ENCODE assay signal across 37 cellular contexts in genomic region chr19:11747277-11747676, GRCh38. TPM values are rescaled to one million over a fixed set of nuclear protein-coding genes. Genes with fewer than 3 reads are reported as not detected.
A peak's percentile ranks its signal among the peaks of the same experiment; 100 is the strongest.
DNase-seq lines count a peak whose midpoint lies in the region; ATAC-seq, FAIRE-seq and TF ChIP-seq lines count a peak whose summit lies in the region.
"Had no signal": no experiment of that assay in that cellular context is flagged by ENCODE, and none has a peak within 500 bp of the region (broad histone marks: within the 10 kb centered on the region; RNA-seq: fewer than 3 reads in every experiment).

No MANE protein-coding gene starts in this region.

- no peak overlapping the region for H3K9ac ChIP-seq in K562 (ENCODE audit: insufficient read depth in 1 of 2, low read depth in 2 of 2, low read length in 2 of 2)
- H3K9ac ChIP-seq: BLaER1; BLaER1 treated with 17β-estradiol and CSF1 and Interleukin-3, amounts not matched to agents 10 nM and 100 nM had no signal

- POLR2A ChIA-PET in HEK293 (lab: Yijun Ruan, JAX): no interaction called here
- POLR2A ChIA-PET in K562 (lab: Yijun Ruan, JAX): no interaction called here
- POLR2A ChIA-PET in RWPE1 (lab: Yijun Ruan, JAX; ENCODE audit: low non-redundant PET): no interaction called here

- no peak overlapping the region for H3K4me3 ChIP-seq in HEK293 (ENCODE audit: low read depth, low read length)
- no peak overlapping the region for H3K4me3 ChIP-seq in K562
- no peak overlapping the region for H3K4me3 ChIP-seq in esophagus muscularis mucosa
- H3K4me3 ChIP-seq: A549; BLaER1; BLaER1 treated with 17β-estradiol and CSF1 and Interleukin-3, amounts not matched to agents 10 nM and 100 nM had no signal

- DNase-seq in EH (ENCODE audit: low read depth) (peak; percentile 18), K562 (ENCODE audit: extremely low read depth in 1 of 4, low spot score in 3 of 4) (no peak), esophagus muscularis mucosa (ENCODE audit: extremely low spot score) (no peak), RWPE1 (ENCODE audit: low spot score) (no peak), DMS114 treated with DMSO at 0.1 percent for 48 hours (lab: John Stamatoyannopoulos, UW; ENCODE audit: unreplicated experiment) (no peak), NCI-H1417 treated with DMSO at 0.1 percent for 48 hours (lab: John Stamatoyannopoulos, UW) (no peak)
- DNase-seq: 8988T; ACHN; AML-193; BE2C; C1 segment of cervical spinal cord; Caco-2; Calu3; CD4-positive, alpha-beta memory T cell; CD4-positive, alpha-beta T cell; CD4-positive, CD25-positive, alpha-beta regulatory T cell; CD8-positive, alpha-beta memory T cell; CD8-positive, alpha-beta T cell; COR-L47; DMS 273 treated with DMSO at 0.1 percent for 48 hours; DMS153; DMS53; DMS79; DMS79 treated with DMSO at 0.1 percent for 48 hours; DND-41; EL had no signal

- TF ChIP-seq POLR2A in K562 (conservative IDR thresholded peaks at IDR 0.05) (no peak), esophagus muscularis mucosa (IDR thresholded peaks at IDR 0.05; ENCODE audit: low read depth) (no peak)

- TF ChIP-seq EP300 in K562 (IDR thresholded peaks at IDR 0.05; ENCODE audit: low read length): no peak
- no peak for TF ChIP-seq EP300 in esophagus muscularis mucosa (IDR thresholded peaks at IDR 0.05)

- no peaks in the 10 kb centered on the region for H3K36me3 ChIP-seq in HEK293 (ENCODE audit: control insufficient read depth in 2 of 2, insufficient read depth in 1 of 2, low read length in 2 of 2)
- H3K36me3 ChIP-seq in K562 (ENCODE audit: control insufficient read depth, insufficient read depth, low read length): no peaks in the 10 kb centered on the region
- H3K36me3 ChIP-seq in esophagus muscularis mucosa: no peaks in the 10 kb centered on the region
- H3K36me3 ChIP-seq: BE2C; BLaER1; BLaER1 treated with 17β-estradiol and CSF1 and Interleukin-3, amounts not matched to agents 10 nM and 100 nM had no signal

- in situ Hi-C loops in K562 (cut with MboI): no loop called here

- no peaks in the 10 kb centered on the region for H3K79me2 ChIP-seq in K562 (ENCODE audit: control insufficient read depth, insufficient read depth, low read length)

- no peaks in the 10 kb centered on the region for H4K20me1 ChIP-seq in K562 (replicated peaks; ENCODE audit: control insufficient read depth, insufficient read depth, low read length)
- H4K20me1 ChIP-seq: BLaER1; BLaER1 treated with 17β-estradiol and CSF1 and Interleukin-3, amounts not matched to agents 10 nM and 100 nM had no signal

- no peak for ATAC-seq in K562
- ATAC-seq: A549; CD8-positive, alpha-beta T cell had no signal

- TF ChIP-seq RAD21 in K562 (CRISPR knock-in tag; conservative IDR thresholded peaks at IDR 0.05 in 1 of 2, IDR thresholded peaks at IDR 0.05 in 1 of 2): no peak

- H3K9me3 ChIP-seq in HEK293 (ENCODE audit: control insufficient read depth, insufficient read depth, low read depth, low read length): no peaks in the 10 kb centered on the region
- peaks cover 4% of the 10 kb centered on the region; the same call in 1 of the 2 replicates for H3K9me3 ChIP-seq in K562 (replicated peaks; ENCODE audit: control insufficient read depth, insufficient read depth, low read depth, low read length)
- peaks cover 0 to 26% (median 15%) of the 10 kb centered on the region in 4 donors for H3K9me3 ChIP-seq in esophagus muscularis mucosa
- H3K9me3 ChIP-seq: BE2C had no signal

- no peak for TF ChIP-seq CTCF in HEK293 (tag by site-specific recombination; IDR thresholded peaks at IDR 0.05)
- no peak for TF ChIP-seq CTCF in K562 (IDR thresholded peaks at IDR 0.05 in 2 of 3, conservative IDR thresholded peaks at IDR 0.05 in 1 of 3; ENCODE audit: insufficient read depth in 2 of 3, low read depth in 1 of 3, low read length in 3 of 3)
- TF ChIP-seq CTCF in esophagus muscularis mucosa (IDR thresholded peaks at IDR 0.05): no peak
- TF ChIP-seq CTCF in RWPE1 (conservative IDR thresholded peaks at IDR 0.05; ENCODE audit: low read depth): no peak

- H3K9me1 ChIP-seq in K562 (ENCODE audit: control insufficient read depth, insufficient read depth, low read length): no peaks in the 10 kb centered on the region

- no peak overlapping the region for H2AFZ ChIP-seq in K562 (ENCODE audit: low read depth, low read length)

- WGBS in K562 (ENCODE audit: insufficient coverage, low coverage, missing lambda C conversion rate): 0% methylated on average over 1 of the region's 1 CpG
- WGBS in esophagus muscularis mucosa: 81% methylated on average over 1 of the region's 1 CpG

- no peaks in the 10 kb centered on the region for H3K4me1 ChIP-seq in HEK293 (ENCODE audit: control insufficient read depth, insufficient read depth, low read length)
- no peaks in the 10 kb centered on the region for H3K4me1 ChIP-seq in K562 (replicated peaks in 1 of 2; ENCODE audit: control insufficient read depth in 2 of 2, insufficient read depth in 2 of 2, low read length in 2 of 2)
- H3K4me1 ChIP-seq in esophagus muscularis mucosa: no peaks in the 10 kb centered on the region
- H3K4me1 ChIP-seq: A549; BE2C; BLaER1; BLaER1 treated with 17β-estradiol and CSF1 and Interleukin-3, amounts not matched to agents 10 nM and 100 nM; Caco-2 had no signal

- CTCF ChIA-PET in HEK293 (lab: Yijun Ruan, JAX) (interaction anchor here (0.7 kb wide), 1 partner anchor 47 kb away, joined by 3 read pairs; no protein-coding TSS in a partner anchor), K562 (lab: Yijun Ruan, JAX; ENCODE audit: low intra/inter-chr PET ratio) (interaction anchor here (0.8 kb wide), 1 partner anchor 1010 kb away, joined by 5 read pairs; no protein-coding TSS in a partner anchor), RWPE1 (lab: Yijun Ruan, JAX) (interaction anchor here (0.6 to 0.7 kb wide), 2 partner anchors 12 to 657 kb away, joined by 3 read pairs; no protein-coding TSS in a partner anchor)

- no peak overlapping the region for H3K4me2 ChIP-seq in K562 (ENCODE audit: insufficient read depth, low read length)
- H3K4me2 ChIP-seq: A549; BLaER1; BLaER1 treated with 17β-estradiol and CSF1 and Interleukin-3, amounts not matched to agents 10 nM and 100 nM had no signal

- FAIRE-seq in G401.6 (lab: Jason Lieb, UNC) (peak; percentile 44), K562 (lab: Jason Lieb, UNC) (peak; percentile 52)
- FAIRE-seq: A204.1, A549, D721Med had no signal

- intact Hi-C loops in K562 (cut with micrococcal nuclease) (no loop called here), esophagus muscularis mucosa (cut with DNase I) (no loop called here)

- BruUV-seq in K562 (replicated peaks; lab: Mats Ljungman, UMichigan): no TSS peak

- H3K27me3 ChIP-seq in K562 (ENCODE audit: control insufficient read depth in 2 of 2, insufficient read depth in 2 of 2, low read length in 2 of 2) (no peaks in the 10 kb centered on the region), esophagus muscularis mucosa (no peaks in the 10 kb centered on the region)
- H3K27me3 ChIP-seq: BE2C; BLaER1; BLaER1 treated with 17β-estradiol and CSF1 and Interleukin-3, amounts not matched to agents 10 nM and 100 nM had no signal

- H3K27ac ChIP-seq in HEK293 (ENCODE audit: extremely low read depth, low read depth, low read length) (no peak overlapping the region), K562 (ENCODE audit: extremely low read depth, low read depth, low read length) (no peak overlapping the region), esophagus muscularis mucosa (replicated peaks in 1 of 4) (no peak overlapping the region), RWPE1 (no peak overlapping the region)
- H3K27ac ChIP-seq: 22Rv1; A549; BLaER1; BLaER1 treated with 17β-estradiol and CSF1 and Interleukin-3, amounts not matched to agents 10 nM and 100 nM; C4-2B had no signal

RNA-seq across cellular contexts. Expression of gene ZNF823, which starts 8.5 kb away (rescaled TPM):
- total RNA-seq in K562 (2011; cell fraction: chromatin; rRNA removed; ENCODE audit: low replicate concordance): 6.3 and 16.7 TPM in 2 replicates
- total RNA-seq in K562 (2011; cell fraction: nucleolus; rRNA removed): 4.2 and 4.6 TPM in 2 replicates
- 4.1 and 4.8 TPM in 2 replicates for total RNA-seq in K562 (2011; cell fraction: nucleoplasm; rRNA removed)
- total RNA-seq in K562 (2014; rRNA removed) (4.0 and 4.2 TPM in 2 replicates), K562 (2014; rRNA removed; fragmentation: Illumina TruSeq; extraction: Trizol) (8.8 and 9.5 TPM in 2 replicates), K562 (2015; rRNA removed; fragmentation: Illumina TruSeq; extraction: Trizol) (11.0 and 13.4 TPM in 2 replicates), K562 (2021) (4.4 and 5.0 TPM in 2 replicates), esophagus muscularis mucosa (1 to 10 TPM; 3.1 to 6.7 (median 5.0) TPM)
- polyA plus RNA-seq in K562 (2011; rRNA removed) (7.7 and 7.9 TPM in 2 replicates), K562 (2014; fragmentation: Illumina TruSeq; extraction: Trizol) (6.1 and 6.7 TPM in 2 replicates), K562 (2014; fragmentation: Nextera tagmentation; extraction: Ambion mirVana) (10 to 100 TPM in 1 of 2 experiments, 1 to 10 TPM in 1; 5.4 to 11.6 TPM), K562 (2014; rRNA removed) (4.1 and 4.6 TPM in 2 replicates)
- 2.1 and 3.6 TPM in 2 replicates for polyA plus RNA-seq in K562 (2011; cell fraction: cytosol; rRNA removed)
- polyA plus RNA-seq in K562 (2011; cell fraction: nucleus; rRNA removed): 4.3 and 7.7 TPM in 2 replicates
- polyA plus RNA-seq in K562 (2012): 4.4 and 5.8 TPM in 2 replicates
- 15.3 and 21.9 TPM in 2 replicates for polyA minus RNA-seq in K562 (2011; rRNA and poly(A)+ RNA removed)
- 5.2 and 5.9 TPM in 2 replicates for polyA minus RNA-seq in K562 (2011; cell fraction: cytosol; rRNA and poly(A)+ RNA removed)
- polyA minus RNA-seq in K562 (2011; cell fraction: nucleus; rRNA and poly(A)+ RNA removed): 2.0 and 5.2 TPM in 2 replicates

RNA-seq across cellular contexts. Expression of gene ZNF441, which starts 19.5 kb away (rescaled TPM):
- 20.6 and 66.2 TPM in 2 replicates for total RNA-seq in K562 (2011; cell fraction: chromatin; rRNA removed; ENCODE audit: low replicate concordance)
- 11.5 and 20.8 TPM in 2 replicates for total RNA-seq in K562 (2011; cell fraction: nucleolus; rRNA removed)
- 23.3 and 24.1 TPM in 2 replicates for total RNA-seq in K562 (2011; cell fraction: nucleoplasm; rRNA removed)
- 7.8 and 8.2 TPM in 2 replicates for total RNA-seq in K562 (2014; rRNA removed)
- 12.0 and 12.2 TPM in 2 replicates for total RNA-seq in K562 (2014; rRNA removed; fragmentation: Illumina TruSeq; extraction: Trizol)
- 10.4 and 14.0 TPM in 2 replicates for total RNA-seq in K562 (2015; rRNA removed; fragmentation: Illumina TruSeq; extraction: Trizol)
- total RNA-seq in K562 (2021): 5.6 and 5.7 TPM in 2 replicates
- 10.5 and 11.1 TPM in 2 replicates for polyA plus RNA-seq in K562 (2011; rRNA removed)
- polyA plus RNA-seq in K562 (2011; cell fraction: cytosol; rRNA removed): 1.3 and 2.1 TPM in 2 replicates
- polyA plus RNA-seq in K562 (2011; cell fraction: nucleus; rRNA removed): 22.4 and 23.3 TPM in 2 replicates
- 3.4 and 5.7 TPM in 2 replicates for polyA plus RNA-seq in K562 (2012)
- polyA plus RNA-seq in K562 (2014; fragmentation: Illumina TruSeq; extraction: Trizol): 6.4 and 8.3 TPM in 2 replicates
- 1 to 10 TPM; 1.9 to 3.3 TPM for polyA plus RNA-seq in K562 (2014; fragmentation: Nextera tagmentation; extraction: Ambion mirVana)
- 7.0 and 7.4 TPM in 2 replicates for polyA plus RNA-seq in K562 (2014; rRNA removed)
- polyA minus RNA-seq in K562 (2011; rRNA and poly(A)+ RNA removed): 21.8 and 32.6 TPM in 2 replicates
- 4.3 and 8.7 TPM in 2 replicates for polyA minus RNA-seq in K562 (2011; cell fraction: cytosol; rRNA and poly(A)+ RNA removed)
- polyA minus RNA-seq in K562 (2011; cell fraction: nucleus; rRNA and poly(A)+ RNA removed): 21.7 and 40.3 TPM in 2 replicates
- total RNA-seq in esophagus muscularis mucosa: 1 to 10 TPM; 5.6 to 7.9 (median 6.5) TPM

RNA-seq across cellular contexts. Expression of gene ZNF491, which starts 51.0 kb away (rescaled TPM):
- 2.3 and 4.6 TPM in 2 replicates for total RNA-seq in K562 (2011; cell fraction: chromatin; rRNA removed; ENCODE audit: low replicate concordance)
- total RNA-seq in K562 (2011; cell fraction: nucleolus; rRNA removed): 0.83 and 2.2 TPM in 2 replicates
- 3.0 and 3.8 TPM in 2 replicates for total RNA-seq in K562 (2011; cell fraction: nucleoplasm; rRNA removed)
- 0.27 and 0.53 TPM in 2 replicates for total RNA-seq in K562 (2014; rRNA removed)
- 0.61 and 0.95 TPM in 2 replicates for total RNA-seq in K562 (2014; rRNA removed; fragmentation: Illumina TruSeq; extraction: Trizol)
- 0.34 and 0.65 TPM in 2 replicates for total RNA-seq in K562 (2015; rRNA removed; fragmentation: Illumina TruSeq; extraction: Trizol)
- total RNA-seq in K562 (2021): 0.38 and 0.51 TPM in 2 replicates
- 0.56 and 0.70 TPM in 2 replicates for polyA plus RNA-seq in K562 (2011; rRNA removed)
- 0.29 TPM in 1 of 2 replicates, not detected in the other for polyA plus RNA-seq in K562 (2011; cell fraction: cytosol; rRNA removed)
- polyA plus RNA-seq in K562 (2011; cell fraction: nucleus; rRNA removed): 0.63 and 1.5 TPM in 2 replicates
- polyA plus RNA-seq in K562 (2012): 0.18 and 0.42 TPM in 2 replicates
- 0.25 and 0.28 TPM in 2 replicates for polyA plus RNA-seq in K562 (2014; fragmentation: Illumina TruSeq; extraction: Trizol)
- under 1 TPM in 1 of 2 experiments, not detected in 1; 0.24 TPM for polyA plus RNA-seq in K562 (2014; fragmentation: Nextera tagmentation; extraction: Ambion mirVana)
- 0.19 and 0.22 TPM in 2 replicates for polyA plus RNA-seq in K562 (2014; rRNA removed)
- polyA minus RNA-seq in K562 (2011; rRNA and poly(A)+ RNA removed): 1.6 and 2.8 TPM in 2 replicates
- 0.55 TPM in 1 of 2 replicates, not detected in the other for polyA minus RNA-seq in K562 (2011; cell fraction: cytosol; rRNA and poly(A)+ RNA removed)
- polyA minus RNA-seq in K562 (2011; cell fraction: nucleus; rRNA and poly(A)+ RNA removed): 0.94 and 1.6 TPM in 2 replicates
- 1 to 10 TPM; 2.5 to 4.5 (median 3.7) TPM for total RNA-seq in esophagus muscularis mucosa
- total RNA-seq: A172, G401 had no signal
- polyA plus RNA-seq: A549; CD8-positive, alpha-beta memory T cell had no signal
